ENCODE assay signal across 1 cellular context in the genomic region with DNA sequence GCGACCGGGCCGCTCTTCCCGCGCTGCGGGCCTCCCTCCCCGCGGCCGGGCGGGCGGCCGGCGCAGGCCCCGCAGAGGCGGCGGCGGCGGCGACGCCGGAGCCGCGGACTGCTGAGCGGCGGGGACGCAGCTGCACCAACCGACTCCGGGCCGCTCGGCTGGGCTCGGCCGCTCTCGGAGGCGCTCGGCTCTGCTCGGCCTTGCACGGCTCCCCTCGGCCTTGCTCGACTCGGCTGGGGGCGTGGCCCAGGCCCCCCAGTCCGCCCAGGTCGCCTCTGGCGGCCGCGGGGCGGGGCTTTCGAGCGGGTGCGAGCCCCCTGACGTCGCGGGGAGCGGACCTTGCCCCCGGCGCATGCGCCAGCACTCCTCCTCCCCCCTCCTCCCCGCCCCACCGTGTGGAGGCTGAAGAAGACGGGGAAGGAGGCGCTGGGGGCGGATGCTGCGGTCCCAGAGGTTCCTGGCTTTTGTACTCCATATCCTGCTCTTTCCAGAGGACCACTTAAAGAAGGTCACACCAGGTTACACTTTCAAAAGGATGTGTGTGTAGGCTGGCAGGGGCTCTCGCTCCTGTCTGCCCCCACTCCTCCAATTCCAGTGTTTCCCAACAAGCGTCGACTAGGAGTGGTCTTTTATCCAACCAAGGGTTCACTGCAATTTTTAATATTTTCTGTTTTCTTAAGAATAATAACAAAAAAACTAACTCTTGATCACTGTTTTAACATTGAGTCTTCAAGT.
TF ChIP-seq lines count a peak whose summit lies in the region.

A gene with protein sequence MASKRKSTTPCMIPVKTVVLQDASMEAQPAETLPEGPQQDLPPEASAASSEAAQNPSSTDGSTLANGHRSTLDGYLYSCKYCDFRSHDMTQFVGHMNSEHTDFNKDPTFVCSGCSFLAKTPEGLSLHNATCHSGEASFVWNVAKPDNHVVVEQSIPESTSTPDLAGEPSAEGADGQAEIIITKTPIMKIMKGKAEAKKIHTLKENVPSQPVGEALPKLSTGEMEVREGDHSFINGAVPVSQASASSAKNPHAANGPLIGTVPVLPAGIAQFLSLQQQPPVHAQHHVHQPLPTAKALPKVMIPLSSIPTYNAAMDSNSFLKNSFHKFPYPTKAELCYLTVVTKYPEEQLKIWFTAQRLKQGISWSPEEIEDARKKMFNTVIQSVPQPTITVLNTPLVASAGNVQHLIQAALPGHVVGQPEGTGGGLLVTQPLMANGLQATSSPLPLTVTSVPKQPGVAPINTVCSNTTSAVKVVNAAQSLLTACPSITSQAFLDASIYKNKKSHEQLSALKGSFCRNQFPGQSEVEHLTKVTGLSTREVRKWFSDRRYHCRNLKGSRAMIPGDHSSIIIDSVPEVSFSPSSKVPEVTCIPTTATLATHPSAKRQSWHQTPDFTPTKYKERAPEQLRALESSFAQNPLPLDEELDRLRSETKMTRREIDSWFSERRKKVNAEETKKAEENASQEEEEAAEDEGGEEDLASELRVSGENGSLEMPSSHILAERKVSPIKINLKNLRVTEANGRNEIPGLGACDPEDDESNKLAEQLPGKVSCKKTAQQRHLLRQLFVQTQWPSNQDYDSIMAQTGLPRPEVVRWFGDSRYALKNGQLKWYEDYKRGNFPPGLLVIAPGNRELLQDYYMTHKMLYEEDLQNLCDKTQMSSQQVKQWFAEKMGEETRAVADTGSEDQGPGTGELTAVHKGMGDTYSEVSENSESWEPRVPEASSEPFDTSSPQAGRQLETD (minus strand): TSS at position 196 of the 735 bp plus-strand sequence. CDS start 112,815 bp downstream, outside the sequence.

TF ChIP-seq in HepG2, 621 proteins besides CTCF, POLR2A, EP300 and RAD21 (continued from another document and continues in another):
- TF ChIP-seq, protein P1, sequence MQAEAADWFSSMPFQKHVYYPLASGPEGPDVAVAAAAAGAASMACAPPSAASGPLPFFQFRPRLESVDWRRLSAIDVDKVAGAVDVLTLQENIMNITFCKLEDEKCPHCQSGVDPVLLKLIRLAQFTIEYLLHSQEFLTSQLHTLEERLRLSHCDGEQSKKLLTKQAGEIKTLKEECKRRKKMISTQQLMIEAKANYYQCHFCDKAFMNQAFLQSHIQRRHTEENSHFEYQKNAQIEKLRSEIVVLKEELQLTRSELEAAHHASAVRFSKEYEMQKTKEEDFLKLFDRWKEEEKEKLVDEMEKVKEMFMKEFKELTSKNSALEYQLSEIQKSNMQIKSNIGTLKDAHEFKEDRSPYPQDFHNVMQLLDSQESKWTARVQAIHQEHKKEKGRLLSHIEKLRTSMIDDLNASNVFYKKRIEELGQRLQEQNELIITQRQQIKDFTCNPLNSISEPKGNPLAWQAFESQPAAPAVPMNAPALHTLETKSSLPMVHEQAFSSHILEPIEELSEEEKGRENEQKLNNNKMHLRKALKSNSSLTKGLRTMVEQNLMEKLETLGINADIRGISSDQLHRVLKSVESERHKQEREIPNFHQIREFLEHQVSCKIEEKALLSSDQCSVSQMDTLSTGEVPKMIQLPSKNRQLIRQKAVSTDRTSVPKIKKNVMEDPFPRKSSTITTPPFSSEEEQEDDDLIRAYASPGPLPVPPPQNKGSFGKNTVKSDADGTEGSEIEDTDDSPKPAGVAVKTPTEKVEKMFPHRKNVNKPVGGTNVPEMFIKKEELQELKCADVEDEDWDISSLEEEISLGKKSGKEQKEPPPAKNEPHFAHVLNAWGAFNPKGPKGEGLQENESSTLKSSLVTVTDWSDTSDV (CRISPR knock-in tag; IDR thresholded peaks at IDR 0.05): no peak
- TF ChIP-seq, protein P2, sequence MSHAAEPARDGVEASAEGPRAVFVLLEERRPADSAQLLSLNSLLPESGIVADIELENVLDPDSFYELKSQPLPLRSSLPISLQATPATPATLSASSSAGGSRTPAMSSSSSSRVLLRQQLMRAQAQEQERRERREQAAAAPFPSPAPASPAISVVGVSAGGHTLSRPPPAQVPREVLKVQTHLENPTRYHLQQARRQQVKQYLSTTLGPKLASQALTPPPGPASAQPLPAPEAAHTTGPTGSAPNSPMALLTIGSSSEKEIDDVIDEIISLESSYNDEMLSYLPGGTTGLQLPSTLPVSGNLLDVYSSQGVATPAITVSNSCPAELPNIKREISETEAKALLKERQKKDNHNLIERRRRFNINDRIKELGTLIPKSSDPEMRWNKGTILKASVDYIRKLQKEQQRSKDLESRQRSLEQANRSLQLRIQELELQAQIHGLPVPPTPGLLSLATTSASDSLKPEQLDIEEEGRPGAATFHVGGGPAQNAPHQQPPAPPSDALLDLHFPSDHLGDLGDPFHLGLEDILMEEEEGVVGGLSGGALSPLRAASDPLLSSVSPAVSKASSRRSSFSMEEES (CRISPR knock-in tag; IDR thresholded peaks at IDR 0.05): 0 out of 2 replicates have a peak, but pooled peaks have one; percentile 29
- TF ChIP-seq, protein P3, sequence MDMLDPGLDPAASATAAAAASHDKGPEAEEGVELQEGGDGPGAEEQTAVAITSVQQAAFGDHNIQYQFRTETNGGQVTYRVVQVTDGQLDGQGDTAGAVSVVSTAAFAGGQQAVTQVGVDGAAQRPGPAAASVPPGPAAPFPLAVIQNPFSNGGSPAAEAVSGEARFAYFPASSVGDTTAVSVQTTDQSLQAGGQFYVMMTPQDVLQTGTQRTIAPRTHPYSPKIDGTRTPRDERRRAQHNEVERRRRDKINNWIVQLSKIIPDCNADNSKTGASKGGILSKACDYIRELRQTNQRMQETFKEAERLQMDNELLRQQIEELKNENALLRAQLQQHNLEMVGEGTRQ (IDR thresholded peaks at IDR 0.05; ENCODE audit: low read depth, low read length): no peak
- TF ChIP-seq, protein P3 (CRISPR knock-in tag; IDR thresholded peaks at IDR 0.05; ENCODE audit: borderline replicate concordance): no peak; the same call in 1 of the 2 replicates
- TF ChIP-seq ZNF33A (CRISPR knock-in tag; IDR thresholded peaks at IDR 0.05; ENCODE audit: borderline replicate concordance): no peak
- no peak for TF ChIP-seq FOSL1 (CRISPR knock-in tag; IDR thresholded peaks at IDR 0.05; ENCODE audit: borderline replicate concordance)
- no peak for TF ChIP-seq TRIM24 (CRISPR knock-in tag; IDR thresholded peaks at IDR 0.05)
- TF ChIP-seq, protein P4, sequence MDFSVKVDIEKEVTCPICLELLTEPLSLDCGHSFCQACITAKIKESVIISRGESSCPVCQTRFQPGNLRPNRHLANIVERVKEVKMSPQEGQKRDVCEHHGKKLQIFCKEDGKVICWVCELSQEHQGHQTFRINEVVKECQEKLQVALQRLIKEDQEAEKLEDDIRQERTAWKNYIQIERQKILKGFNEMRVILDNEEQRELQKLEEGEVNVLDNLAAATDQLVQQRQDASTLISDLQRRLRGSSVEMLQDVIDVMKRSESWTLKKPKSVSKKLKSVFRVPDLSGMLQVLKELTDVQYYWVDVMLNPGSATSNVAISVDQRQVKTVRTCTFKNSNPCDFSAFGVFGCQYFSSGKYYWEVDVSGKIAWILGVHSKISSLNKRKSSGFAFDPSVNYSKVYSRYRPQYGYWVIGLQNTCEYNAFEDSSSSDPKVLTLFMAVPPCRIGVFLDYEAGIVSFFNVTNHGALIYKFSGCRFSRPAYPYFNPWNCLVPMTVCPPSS (IDR thresholded peaks at IDR 0.05): no peak
- TF ChIP-seq ZZZ3 (CRISPR knock-in tag; IDR thresholded peaks at IDR 0.05; ENCODE audit: borderline replicate concordance): peak; percentile 84; the same call in 1 of the 2 replicates
- no peak for TF ChIP-seq LCORL (IDR thresholded peaks at IDR 0.05)
- peak; percentile 80 for TF ChIP-seq LCORL (CRISPR knock-in tag; IDR thresholded peaks at IDR 0.05)
- no peak for TF ChIP-seq TP53 (CRISPR knock-in tag; conservative IDR thresholded peaks at IDR 0.05)
- no peak for TF ChIP-seq REPIN1 (CRISPR knock-in tag; IDR thresholded peaks at IDR 0.05; ENCODE audit: borderline replicate concordance, low read depth)
- TF ChIP-seq HCFC1 (IDR thresholded peaks at IDR 0.05; ENCODE audit: low read depth, low read length): peak; percentile 19; the same call in 1 of the 2 replicates
- TF ChIP-seq ELF3 (CRISPR knock-in tag; IDR thresholded peaks at IDR 0.05): 0 out of 2 replicates have a peak, but pooled peaks have one; percentile 48
- no peak for TF ChIP-seq MTA1 (CRISPR knock-in tag; IDR thresholded peaks at IDR 0.05; ENCODE audit: borderline replicate concordance)
- TF ChIP-seq, protein P5, sequence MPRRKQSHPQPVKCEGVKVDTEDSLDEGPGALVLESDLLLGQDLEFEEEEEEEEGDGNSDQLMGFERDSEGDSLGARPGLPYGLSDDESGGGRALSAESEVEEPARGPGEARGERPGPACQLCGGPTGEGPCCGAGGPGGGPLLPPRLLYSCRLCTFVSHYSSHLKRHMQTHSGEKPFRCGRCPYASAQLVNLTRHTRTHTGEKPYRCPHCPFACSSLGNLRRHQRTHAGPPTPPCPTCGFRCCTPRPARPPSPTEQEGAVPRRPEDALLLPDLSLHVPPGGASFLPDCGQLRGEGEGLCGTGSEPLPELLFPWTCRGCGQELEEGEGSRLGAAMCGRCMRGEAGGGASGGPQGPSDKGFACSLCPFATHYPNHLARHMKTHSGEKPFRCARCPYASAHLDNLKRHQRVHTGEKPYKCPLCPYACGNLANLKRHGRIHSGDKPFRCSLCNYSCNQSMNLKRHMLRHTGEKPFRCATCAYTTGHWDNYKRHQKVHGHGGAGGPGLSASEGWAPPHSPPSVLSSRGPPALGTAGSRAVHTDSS (CRISPR knock-in tag; conservative IDR thresholded peaks at IDR 0.05): no peak
- no peak for TF ChIP-seq EZH2 (conservative IDR thresholded peaks at IDR 0.05; ENCODE audit: low read depth, low read length)
- TF ChIP-seq IRF2 (CRISPR knock-in tag; IDR thresholded peaks at IDR 0.05): peak; percentile 51
- TF ChIP-seq, protein P6, sequence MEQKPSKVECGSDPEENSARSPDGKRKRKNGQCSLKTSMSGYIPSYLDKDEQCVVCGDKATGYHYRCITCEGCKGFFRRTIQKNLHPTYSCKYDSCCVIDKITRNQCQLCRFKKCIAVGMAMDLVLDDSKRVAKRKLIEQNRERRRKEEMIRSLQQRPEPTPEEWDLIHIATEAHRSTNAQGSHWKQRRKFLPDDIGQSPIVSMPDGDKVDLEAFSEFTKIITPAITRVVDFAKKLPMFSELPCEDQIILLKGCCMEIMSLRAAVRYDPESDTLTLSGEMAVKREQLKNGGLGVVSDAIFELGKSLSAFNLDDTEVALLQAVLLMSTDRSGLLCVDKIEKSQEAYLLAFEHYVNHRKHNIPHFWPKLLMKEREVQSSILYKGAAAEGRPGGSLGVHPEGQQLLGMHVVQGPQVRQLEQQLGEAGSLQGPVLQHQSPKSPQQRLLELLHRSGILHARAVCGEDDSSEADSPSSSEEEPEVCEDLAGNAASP (CRISPR knock-in tag; IDR thresholded peaks at IDR 0.05; ENCODE audit: borderline replicate concordance): peak; percentile 44; the same call in 1 of the 2 replicates
- no peak for TF ChIP-seq ZNF703 (CRISPR knock-in tag; IDR thresholded peaks at IDR 0.05; ENCODE audit: borderline replicate concordance)
- no peak for TF ChIP-seq ZSCAN30 (CRISPR knock-in tag; IDR thresholded peaks at IDR 0.05)
- no peak for TF ChIP-seq FOXJ3 (CRISPR knock-in tag; IDR thresholded peaks at IDR 0.05; ENCODE audit: borderline replicate concordance)
- TF ChIP-seq, protein P7, sequence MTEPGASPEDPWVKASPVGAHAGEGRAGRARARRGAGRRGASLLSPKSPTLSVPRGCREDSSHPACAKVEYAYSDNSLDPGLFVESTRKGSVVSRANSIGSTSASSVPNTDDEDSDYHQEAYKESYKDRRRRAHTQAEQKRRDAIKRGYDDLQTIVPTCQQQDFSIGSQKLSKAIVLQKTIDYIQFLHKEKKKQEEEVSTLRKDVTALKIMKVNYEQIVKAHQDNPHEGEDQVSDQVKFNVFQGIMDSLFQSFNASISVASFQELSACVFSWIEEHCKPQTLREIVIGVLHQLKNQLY (CRISPR knock-in tag; IDR thresholded peaks at IDR 0.05): 0 out of 2 replicates have a peak, but pooled peaks have one; percentile 35
- TF ChIP-seq GATAD1 (CRISPR knock-in tag; IDR thresholded peaks at IDR 0.05): peak; percentile 49; the same call in 1 of the 2 replicates
- TF ChIP-seq TGIF2 (CRISPR knock-in tag; IDR thresholded peaks at IDR 0.05): no peak; the same call in 1 of the 2 replicates
- TF ChIP-seq DR1 (CRISPR knock-in tag; IDR thresholded peaks at IDR 0.05): peak; percentile 55; the same call in 1 of the 2 replicates
- TF ChIP-seq, protein P8, sequence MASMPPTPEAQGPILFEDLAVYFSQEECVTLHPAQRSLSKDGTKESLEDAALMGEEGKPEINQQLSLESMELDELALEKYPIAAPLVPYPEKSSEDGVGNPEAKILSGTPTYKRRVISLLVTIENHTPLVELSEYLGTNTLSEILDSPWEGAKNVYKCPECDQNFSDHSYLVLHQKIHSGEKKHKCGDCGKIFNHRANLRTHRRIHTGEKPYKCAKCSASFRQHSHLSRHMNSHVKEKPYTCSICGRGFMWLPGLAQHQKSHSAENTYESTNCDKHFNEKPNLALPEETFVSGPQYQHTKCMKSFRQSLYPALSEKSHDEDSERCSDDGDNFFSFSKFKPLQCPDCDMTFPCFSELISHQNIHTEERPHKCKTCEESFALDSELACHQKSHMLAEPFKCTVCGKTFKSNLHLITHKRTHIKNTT (CRISPR knock-in tag; IDR thresholded peaks at IDR 0.05): no peak
- no peak for TF ChIP-seq TOPORS (CRISPR knock-in tag; IDR thresholded peaks at IDR 0.05)
- no peak; the same call in none of the 2 replicates for TF ChIP-seq SAP130 (CRISPR knock-in tag; IDR thresholded peaks at IDR 0.05; ENCODE audit: low read depth)
- TF ChIP-seq, protein P9, sequence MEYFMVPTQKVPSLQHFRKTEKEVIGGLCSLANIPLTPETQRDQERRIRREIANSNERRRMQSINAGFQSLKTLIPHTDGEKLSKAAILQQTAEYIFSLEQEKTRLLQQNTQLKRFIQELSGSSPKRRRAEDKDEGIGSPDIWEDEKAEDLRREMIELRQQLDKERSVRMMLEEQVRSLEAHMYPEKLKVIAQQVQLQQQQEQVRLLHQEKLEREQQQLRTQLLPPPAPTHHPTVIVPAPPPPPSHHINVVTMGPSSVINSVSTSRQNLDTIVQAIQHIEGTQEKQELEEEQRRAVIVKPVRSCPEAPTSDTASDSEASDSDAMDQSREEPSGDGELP (IDR thresholded peaks at IDR 0.05; ENCODE audit: borderline replicate concordance, low read depth): no peak
- TF ChIP-seq FOXA1 (IDR thresholded peaks at IDR 0.05): no peak
- no peak for TF ChIP-seq FOXA1 (CRISPR knock-in tag; IDR thresholded peaks at IDR 0.05)
- TF ChIP-seq, protein P10, sequence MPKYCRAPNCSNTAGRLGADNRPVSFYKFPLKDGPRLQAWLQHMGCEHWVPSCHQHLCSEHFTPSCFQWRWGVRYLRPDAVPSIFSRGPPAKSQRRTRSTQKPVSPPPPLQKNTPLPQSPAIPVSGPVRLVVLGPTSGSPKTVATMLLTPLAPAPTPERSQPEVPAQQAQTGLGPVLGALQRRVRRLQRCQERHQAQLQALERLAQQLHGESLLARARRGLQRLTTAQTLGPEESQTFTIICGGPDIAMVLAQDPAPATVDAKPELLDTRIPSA (CRISPR knock-in tag; IDR thresholded peaks at IDR 0.05; ENCODE audit: borderline replicate concordance): no peak
- TF ChIP-seq, protein P11, sequence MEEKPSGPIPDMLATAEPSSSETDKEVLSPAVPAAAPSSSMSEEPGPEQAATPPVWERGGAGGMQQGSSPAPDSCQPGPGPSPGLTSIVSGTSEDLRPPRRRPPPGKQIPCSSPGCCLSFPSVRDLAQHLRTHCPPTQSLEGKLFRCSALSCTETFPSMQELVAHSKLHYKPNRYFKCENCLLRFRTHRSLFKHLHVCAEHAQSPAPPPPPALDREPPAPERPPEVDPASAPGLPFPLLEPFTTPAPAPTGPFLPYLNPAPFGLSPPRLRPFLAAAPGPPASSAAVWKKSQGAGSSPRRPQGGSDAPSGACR (CRISPR knock-in tag; IDR thresholded peaks at IDR 0.05): peak; percentile 48
- TF ChIP-seq ZNF615 (CRISPR knock-in tag; IDR thresholded peaks at IDR 0.05; ENCODE audit: borderline replicate concordance): no peak
